In genomic region chr7:66974986-66975590, GRCh38 we compare ENCODE assay signal across 1 cellular context.
TF ChIP-seq lines count a peak whose summit lies in the region.

No MANE protein-coding gene starts in this region.

TF ChIP-seq in H1, 55 proteins besides CTCF, POLR2A, EP300 and RAD21:
- TF ChIP-seq PHF8 (conservative IDR thresholded peaks at IDR 0.05; ENCODE audit: low read depth, low read length) (no peak), TBP (IDR thresholded peaks at IDR 0.05; ENCODE audit: low read depth, low read length) (peak; percentile 61; the same call in 1 of the 2 replicates), POU5F1 (IDR thresholded peaks at IDR 0.05; ENCODE audit: low read depth, low read length) (no peak), YY1 (IDR thresholded peaks at IDR 0.05; ENCODE audit: low read depth, low read length) (no peak), SP1 (IDR thresholded peaks at IDR 0.05; ENCODE audit: low read depth, low read length) (peak; percentile 65)
